8 cellular contexts compared by ENCODE assay signal in genomic region chr1:155167166-155168104, GRCh38.
DNase-seq lines count a peak whose midpoint lies in the region; ATAC-seq lines count a peak whose summit lies in the region.

No MANE protein-coding gene starts in this region.

- DNase-seq in CMK (ENCODE audit: low read depth) (peak; percentile 82), NCI-H446 (lab: John Stamatoyannopoulos, UW) (peak; percentile 88 to 93), iris pigment epithelial cell (ENCODE audit: low read depth) (peak; percentile 69)
- peak; percentile 75 for DNase-seq in activated CD4-positive, CD25-positive, alpha-beta regulatory T cell treated with anti-CD3 and anti-CD28 coated beads, Interleukin-2, amount 50 U/mL, for 16 hours (ENCODE audit: low read depth, low spot score)
- DNase-seq in central memory CD4-positive, alpha-beta T cell = peak; percentile 76
- peak; percentile 79 to 90 (median 82) for DNase-seq in stimulated activated CD4-positive, alpha-beta T cell treated with anti-CD3 and anti-CD28 coated beads, Interleukin-12 subunit alpha, Interleukin-12 subunit beta, amount 100 ng/mL, for 48 hours (ENCODE audit: low read depth in 2 of 3, low spot score in 1 of 3)

- ATAC-seq in HG02798 (IDR thresholded peaks at IDR 0.05; ENCODE audit: poor library complexity, unreplicated experiment) (peak; percentile 55), GM21786 (IDR thresholded peaks at IDR 0.05; ENCODE audit: unreplicated experiment) (no peak)
